In genomic region chr7:99438573-99439480, GRCh38 we compare ENCODE assay signal across 8 cellular contexts. TPM values are rescaled to one million over a fixed set of nuclear protein-coding genes. Genes with fewer than 3 reads are reported as not detected.
A peak's percentile ranks its signal among the peaks of the same experiment; 100 is the strongest.
DNase-seq lines count a peak whose midpoint lies in the region; ATAC-seq, FAIRE-seq and TF ChIP-seq lines count a peak whose summit lies in the region.

Gene CPSF4 (plus strand): TSS chr7:99438943. CDS start chr7:99439083, 140 bp downstream.
Gene PTCD1 (minus strand): TSS chr7:99438798. CDS start chr7:99435242, 3,556 bp downstream.

- H3K4me3 ChIP-seq in AG04450 (ENCODE audit: low read depth, low read length): peak within 1 kb of the TSS; percentile 94
- H3K4me3 ChIP-seq in WI38 (ENCODE audit: low read depth, low read length): peak within 1 kb of the TSS; percentile 78
- peak within 1 kb of the TSS; percentile 91 for H3K4me3 ChIP-seq in bronchial epithelial cell (ENCODE audit: low read depth, low read length)

- H3K36me3 Mint-ChIP-seq in immature natural killer cell: peaks cover 0 to 7% (median 4%) of the 10 kb centered on the region in 3 donors

- no peaks in the 10 kb centered on the region for H3K27me3 ChIP-seq in AG04450 (ENCODE audit: control insufficient read depth, insufficient read depth, low read length)
- no peaks in the 10 kb centered on the region for H3K27me3 ChIP-seq in bronchial epithelial cell (ENCODE audit: control insufficient read depth, insufficient read depth, low read length)

- H3K36me3 ChIP-seq in bronchial epithelial cell (ENCODE audit: control insufficient read depth, insufficient read depth, low read length): peaks cover 9% of the 10 kb centered on the region

- H3K4me1 Mint-ChIP-seq in immature natural killer cell: peaks cover 23 to 43% of the 10 kb centered on the region in 2 donors

- FAIRE-seq in bronchial epithelial cell (lab: Jason Lieb, UNC): no peak

- H3K4me3 Mint-ChIP-seq in immature natural killer cell: peak within 1 kb of the TSS; percentile 94 to 96 (median 95)

- TF ChIP-seq CTCF in AG04450 (IDR thresholded peaks at IDR 0.05; ENCODE audit: low read depth, low read length): no peak
- no peak for TF ChIP-seq CTCF in WI38 (IDR thresholded peaks at IDR 0.05; ENCODE audit: low read depth, low read length)
- no peak for TF ChIP-seq CTCF in bronchial epithelial cell (IDR thresholded peaks at IDR 0.05; ENCODE audit: insufficient read depth, low read length, severe bottlenecking)

- CTCF ChIA-PET in AG04450 (lab: Charles Lee): interaction anchor here (0.6 kb wide), 1 partner anchor 421 kb away, joined by 4 read pairs; no protein-coding TSS in a partner anchor

- ATAC-seq in GM18873 (IDR thresholded peaks at IDR 0.05; ENCODE audit: low FRiP score, unreplicated experiment) (peak; percentile 83), HG03135 (IDR thresholded peaks at IDR 0.05; ENCODE audit: unreplicated experiment) (peak; percentile 90)

- DNase-seq in AG04450 (ENCODE audit: low read depth, low spot score): peak; percentile 86
- peak; percentile 96 for DNase-seq in NCI-H2196 (lab: John Stamatoyannopoulos, UW; ENCODE audit: unreplicated experiment)
- peak; percentile 87 for DNase-seq in bronchial epithelial cell (ENCODE audit: low read depth)
- peak; percentile 90 to 93 (median 90) for DNase-seq in immature natural killer cell
- DNase-seq in smooth muscle cell of the brain vasculature (ENCODE audit: low read depth, low spot score): peak; percentile 85

- peak within 1 kb of the TSS; percentile 85 to 95 (median 92) for H3K27ac Mint-ChIP-seq in immature natural killer cell

- H3K9me3 ChIP-seq in AG04450 (ENCODE audit: control insufficient read depth, insufficient read depth, low read length): no peaks in the 10 kb centered on the region; the same call in 1 of the 2 replicates

- peak within 1 kb of the TSS; percentile 81 for H3K27ac ChIP-seq in AG04450 (ENCODE audit: low read depth, low read length)

- no peaks in the 10 kb centered on the region for H3K9me3 Mint-ChIP-seq in immature natural killer cell

- peaks cover 2 to 5% (median 3%) of the 10 kb centered on the region in 3 donors for H3K27me3 Mint-ChIP-seq in immature natural killer cell (ENCODE audit: low read depth in 3 of 3)

- POLR2A ChIA-PET in AG04450 (lab: Yijun Ruan, JAX): interaction anchor here (0.6 to 2.0 kb wide), 5 partner anchors 9 to 91 kb away, joined by 3 to 8 read pairs (median 3); partner anchors contain the start of genes BUD31, PDAP1 and ZNF394

RNA-seq across cellular contexts. Expression of gene CPSF4, which starts in this region (rescaled TPM):
- polyA plus RNA-seq in AG04450 (2011; rRNA removed): 27.6 and 32.2 TPM in 2 replicates
- 38.0 and 52.1 TPM in 2 replicates for polyA minus RNA-seq in AG04450 (2011; rRNA and poly(A)+ RNA removed)
- total RNA-seq in bronchial epithelial cell: 48.3 and 54.5 TPM in 2 replicates
- polyA plus RNA-seq in immature natural killer cell: 10 to 100 TPM; 18.4 to 26.6 (median 22.2) TPM

RNA-seq across cellular contexts. Expression of gene PTCD1, which starts in this region (rescaled TPM):
- polyA plus RNA-seq in AG04450 (2011; rRNA removed) (2.7 and 3.0 TPM in 2 replicates), immature natural killer cell (1 to 10 TPM in 2 of 3 donors, under 1 TPM in 1; 0.83 to 3.7 (median 1.4) TPM)
- 3.5 and 3.9 TPM in 2 replicates for polyA minus RNA-seq in AG04450 (2011; rRNA and poly(A)+ RNA removed)
- total RNA-seq in bronchial epithelial cell: 10.6 and 11.3 TPM in 2 replicates

Comparison
In these comparisons a context has a peak if more than half of its experiments do, and no peak if none do; other contexts are left out.
1. Peak in every context shown above with its lines: DNase-seq, ATAC-seq, H3K4me3 ChIP-seq and H3K27ac ChIP-seq.